ENCODE assay signal across 8 cellular contexts in genomic region chr20:41150664-41151063, GRCh38. TPM values are rescaled to one million over a fixed set of nuclear protein-coding genes. Genes with fewer than 3 reads are reported as not detected.
DNase-seq lines count a peak whose midpoint lies in the region; ATAC-seq and TF ChIP-seq lines count a peak whose summit lies in the region.

No MANE protein-coding gene starts in this region.

- WGBS in liver: 68% methylated on average over 3 of the region's 3 CpGs

- ATAC-seq in activated naive CD8-positive, alpha-beta T cell treated with anti-CD3 and anti-CD28 coated beads, Interleukin-2, amount 10 ng/mL, durations not matched to agents 7 days and 5 days (ENCODE audit: low read depth): peak; percentile 54
- ATAC-seq in upper lobe of right lung: peak; percentile 6
- no peak for ATAC-seq in GM21825 (IDR thresholded peaks at IDR 0.05; ENCODE audit: unreplicated experiment)

- no peak overlapping the region for H3K9ac ChIP-seq in liver (ENCODE audit: low read depth in 1 of 2, low read length in 2 of 2)

- H3K9me3 Mint-ChIP-seq in activated naive CD4-positive, alpha-beta T cell treated with anti-CD3 and anti-CD28 coated beads, Interleukin-2, amount 10 ng/mL, durations not matched to agents 7 days and 5 days: no peaks in the 10 kb centered on the region
- H3K9me3 Mint-ChIP-seq in activated naive CD8-positive, alpha-beta T cell treated with anti-CD3 and anti-CD28 coated beads, Interleukin-2, amount 10 ng/mL, durations not matched to agents 7 days and 5 days: no peaks in the 10 kb centered on the region

- H3K9me3 ChIP-seq in liver (ENCODE audit: control insufficient read depth in 4 of 4, low read length in 3 of 4) (no peaks in the 10 kb centered on the region), upper lobe of right lung (no peaks in the 10 kb centered on the region)

- no peaks in the 10 kb centered on the region for H3K27me3 ChIP-seq in liver (ENCODE audit: control insufficient read depth in 4 of 4, insufficient read depth in 4 of 4, low read length in 3 of 4)
- H3K27me3 ChIP-seq in upper lobe of right lung: no peaks in the 10 kb centered on the region

- H3K4me1 Mint-ChIP-seq in activated naive CD4-positive, alpha-beta T cell treated with anti-CD3 and anti-CD28 coated beads, Interleukin-2, amount 10 ng/mL, durations not matched to agents 7 days and 5 days: peaks cover 98% of the 10 kb centered on the region
- peaks cover 89% of the 10 kb centered on the region for H3K4me1 Mint-ChIP-seq in activated naive CD8-positive, alpha-beta T cell treated with anti-CD3 and anti-CD28 coated beads, Interleukin-2, amount 10 ng/mL, durations not matched to agents 7 days and 5 days

- no peak for TF ChIP-seq RAD21 in liver (IDR thresholded peaks at IDR 0.05)

- DNase-seq in activated naive CD4-positive, alpha-beta T cell treated with anti-CD3 and anti-CD28 coated beads, Interleukin-2, amount 10 ng/mL, durations not matched to agents 7 days and 5 days: peak; percentile 51
- no peak for DNase-seq in activated naive CD4-positive, alpha-beta T cell treated with Interleukin-2 at 50 U/mL for 16 hours
- DNase-seq in activated naive CD8-positive, alpha-beta T cell treated with anti-CD3 and anti-CD28 coated beads, Interleukin-2, amount 10 ng/mL, durations not matched to agents 7 days and 5 days: no peak
- DNase-seq in upper lobe of right lung: no peak
- DNase-seq in NCI-H187 treated with DMSO at 0.1 percent for 48 hours (lab: John Stamatoyannopoulos, UW): no peak
- DNase-seq in NCI-H2029 treated with DMSO at 0.1 percent for 48 hours (lab: John Stamatoyannopoulos, UW): no peak

- peak overlapping the region; percentile 37 for H3K4me3 Mint-ChIP-seq in activated naive CD4-positive, alpha-beta T cell treated with anti-CD3 and anti-CD28 coated beads, Interleukin-2, amount 10 ng/mL, durations not matched to agents 7 days and 5 days
- peak overlapping the region; percentile 79 for H3K4me3 Mint-ChIP-seq in activated naive CD8-positive, alpha-beta T cell treated with anti-CD3 and anti-CD28 coated beads, Interleukin-2, amount 10 ng/mL, durations not matched to agents 7 days and 5 days

- no peaks in the 10 kb centered on the region for H3K36me3 ChIP-seq in liver (ENCODE audit: control insufficient read depth in 4 of 4, insufficient read depth in 3 of 4, low read depth in 1 of 4, low read length in 3 of 4)
- H3K36me3 ChIP-seq in upper lobe of right lung: no peaks in the 10 kb centered on the region

- intact Hi-C loops in upper lobe of right lung (cut with DNase I): no loop called here

- CTCF ChIA-PET in activated naive CD4-positive, alpha-beta T cell treated with anti-CD3 and anti-CD28 coated beads, Interleukin-2, amount 10 ng/mL, durations not matched to agents 7 days and 5 days (lab: Charles Lee): interaction anchor here (1.9 to 17.4 kb wide), 2 partner anchors 12 to 22 kb away, joined by 7 to 240 read pairs; partner anchors contain the start of gene PLCG1

- no peaks in the 10 kb centered on the region for H3K27me3 Mint-ChIP-seq in activated naive CD4-positive, alpha-beta T cell treated with anti-CD3 and anti-CD28 coated beads, Interleukin-2, amount 10 ng/mL, durations not matched to agents 7 days and 5 days
- H3K27me3 Mint-ChIP-seq in activated naive CD8-positive, alpha-beta T cell treated with anti-CD3 and anti-CD28 coated beads, Interleukin-2, amount 10 ng/mL, durations not matched to agents 7 days and 5 days: no peaks in the 10 kb centered on the region

- POLR2A ChIA-PET in activated naive CD8-positive, alpha-beta T cell treated with anti-CD3 and anti-CD28 coated beads, Interleukin-2, amount 10 ng/mL, durations not matched to agents 7 days and 5 days (lab: Charles Lee): interaction anchor here (15.7 to 17.2 kb wide), 2 partner anchors 6 to 9 kb away, joined by 505 read pairs; partner anchors contain the start of gene PLCG1

- TF ChIP-seq CTCF in liver (IDR thresholded peaks at IDR 0.05; ENCODE audit: low read depth, low read length, missing input control): no peak
- TF ChIP-seq CTCF in upper lobe of right lung (IDR thresholded peaks at IDR 0.05): no peak

- peaks cover 74% of the 10 kb centered on the region for H3K36me3 Mint-ChIP-seq in activated naive CD4-positive, alpha-beta T cell treated with anti-CD3 and anti-CD28 coated beads, Interleukin-2, amount 10 ng/mL, durations not matched to agents 7 days and 5 days
- peaks cover 30% of the 10 kb centered on the region for H3K36me3 Mint-ChIP-seq in activated naive CD8-positive, alpha-beta T cell treated with anti-CD3 and anti-CD28 coated beads, Interleukin-2, amount 10 ng/mL, durations not matched to agents 7 days and 5 days

- H3K4me3 ChIP-seq in liver (ENCODE audit: low read depth in 1 of 3, low read length in 3 of 3) (no peak overlapping the region), upper lobe of right lung (no peak overlapping the region)

- H3K4me1 ChIP-seq in liver (ENCODE audit: control insufficient read depth in 4 of 4, insufficient read depth in 4 of 4, low read length in 3 of 4): peaks cover 0 to 6% (median 3%) of the 10 kb centered on the region in 4 donors
- peaks cover 92% of the 10 kb centered on the region for H3K4me1 ChIP-seq in upper lobe of right lung

- H3K27ac Mint-ChIP-seq in activated naive CD4-positive, alpha-beta T cell treated with anti-CD3 and anti-CD28 coated beads, Interleukin-2, amount 10 ng/mL, durations not matched to agents 7 days and 5 days: peak overlapping the region; percentile 87
- peak overlapping the region; percentile 97 for H3K27ac Mint-ChIP-seq in activated naive CD8-positive, alpha-beta T cell treated with anti-CD3 and anti-CD28 coated beads, Interleukin-2, amount 10 ng/mL, durations not matched to agents 7 days and 5 days

- no peak overlapping the region for H3K27ac ChIP-seq in liver (ENCODE audit: low read depth in 1 of 2, low read length in 2 of 2)
- H3K27ac ChIP-seq in upper lobe of right lung: peak overlapping the region; percentile 68

TF ChIP-seq in liver, 16 proteins besides CTCF, POLR2A, EP300 and RAD21:
- TF ChIP-seq NR2F2 (IDR thresholded peaks at IDR 0.05) (peak; percentile 28), YY1 (IDR thresholded peaks at IDR 0.05) (no peak), EGR1 (IDR thresholded peaks at IDR 0.05; ENCODE audit: low read depth in 2 of 2) (no peak)

RNA-seq across cellular contexts. Expression of gene PLCG1, which starts 13.3 kb away (rescaled TPM):
- 100 to 1,000 TPM; 419 to 425 TPM for total RNA-seq in activated naive CD8-positive, alpha-beta T cell treated with anti-CD3 and anti-CD28 coated beads, Interleukin-2, amount 10 ng/mL, durations not matched to agents 7 days and 5 days
- total RNA-seq in liver: 10 to 100 TPM; 25.8 to 30.4 TPM
- polyA plus RNA-seq in liver: 1 to 10 TPM; 2.0 to 6.3 TPM
- total RNA-seq in upper lobe of right lung: 120 TPM
